In genomic region chr2:193124820-193125219, GRCh38 we compare ENCODE assay signal across 27 cellular contexts.
"Had no signal": no experiment of that assay in that cellular context is flagged by ENCODE, and none has a peak within 500 bp of the region (broad histone marks: within the 10 kb centered on the region; RNA-seq: fewer than 3 reads in every experiment).

No MANE protein-coding gene starts in this region.

- H3K36me3 ChIP-seq: esophagus muscularis mucosa, heart right ventricle, left lung, neural progenitor cell, prostate gland, right atrium auricular region, stomach, thyroid gland had no signal

- H3K27ac Mint-ChIP-seq: immature natural killer cell; mesothelial cell of epicardium; naive thymus-derived CD4-positive, alpha-beta T cell; nephron; neural progenitor cell; stimulated activated effector memory CD8-positive, alpha-beta T cell treated with anti-CD3 and anti-CD28 coated beads, Interleukin-12 subunit alpha, Interleukin-12 subunit beta, amount 100 ng/mL, for 72 hours; type B pancreatic cell had no signal

- H3K27me3 Mint-ChIP-seq: naive thymus-derived CD4-positive, alpha-beta T cell; type B pancreatic cell had no signal

- H3K36me3 Mint-ChIP-seq: immature natural killer cell; mesothelial cell of epicardium; naive thymus-derived CD4-positive, alpha-beta T cell; neural progenitor cell; stimulated activated effector memory CD8-positive, alpha-beta T cell treated with anti-CD3 and anti-CD28 coated beads, Interleukin-12 subunit alpha, Interleukin-12 subunit beta, amount 100 ng/mL, for 72 hours; type B pancreatic cell had no signal

- H3K9me3 ChIP-seq: esophagus muscularis mucosa, heart right ventricle, left lung, prostate gland, right atrium auricular region, stomach, thyroid gland had no signal

- H3K4me3 ChIP-seq: coronary artery, esophagus muscularis mucosa, heart right ventricle, left lung, neural progenitor cell, prostate gland, right atrium auricular region, stomach, thyroid gland had no signal

- H3K4me1 Mint-ChIP-seq: immature natural killer cell; mesothelial cell of epicardium; naive thymus-derived CD4-positive, alpha-beta T cell; nephron; neural progenitor cell; stimulated activated effector memory CD8-positive, alpha-beta T cell treated with anti-CD3 and anti-CD28 coated beads, Interleukin-12 subunit alpha, Interleukin-12 subunit beta, amount 100 ng/mL, for 72 hours had no signal

- H3K9me3 Mint-ChIP-seq: mesothelial cell of epicardium, nephron, neural progenitor cell, type B pancreatic cell had no signal

- H3K4me1 ChIP-seq: esophagus muscularis mucosa, foreskin keratinocyte, heart right ventricle, left lung, neural progenitor cell, prostate gland, right atrium auricular region, stomach, thyroid gland had no signal

- DNase-seq: dermis blood vessel endothelial cell; effector memory CD4-positive, alpha-beta T cell; foreskin keratinocyte; glutamatergic neuron; heart right ventricle; hypothalamus; immature natural killer cell; islet precursor cell; left lung; mesenchymal stem cell; naive thymus-derived CD4-positive, alpha-beta T cell; stimulated activated CD4-positive, alpha-beta T cell treated with anti-CD3 and anti-CD28 coated beads, Interleukin-2, amount 100 ng/mL, for 24 hours; stimulated activated CD4-positive, alpha-beta T cell treated with anti-CD3 and anti-CD28 coated beads, Interleukin-4, amount 100 ng/mL, for 24 hours; stimulated activated naive CD4-positive, alpha-beta T cell treated with Interleukin-2 at 50 U/mL for 16 hours; stomach; thyroid gland had no signal

- H3K4me3 Mint-ChIP-seq: immature natural killer cell; mesothelial cell of epicardium; naive thymus-derived CD4-positive, alpha-beta T cell; nephron; neural progenitor cell; stimulated activated effector memory CD8-positive, alpha-beta T cell treated with anti-CD3 and anti-CD28 coated beads, Interleukin-12 subunit alpha, Interleukin-12 subunit beta, amount 100 ng/mL, for 72 hours; type B pancreatic cell had no signal

- FAIRE-seq: endothelial cell of umbilical vein had no signal

- ATAC-seq: foreskin keratinocyte; heart right ventricle; left lung; naive thymus-derived CD4-positive, alpha-beta T cell; sciatic nerve; stimulated activated effector memory CD8-positive, alpha-beta T cell treated with anti-CD3 and anti-CD28 coated beads, Interleukin-12 subunit alpha, Interleukin-12 subunit beta, amount 100 ng/mL, for 72 hours had no signal
